16 cellular contexts compared by ENCODE assay signal in the genomic region with DNA sequence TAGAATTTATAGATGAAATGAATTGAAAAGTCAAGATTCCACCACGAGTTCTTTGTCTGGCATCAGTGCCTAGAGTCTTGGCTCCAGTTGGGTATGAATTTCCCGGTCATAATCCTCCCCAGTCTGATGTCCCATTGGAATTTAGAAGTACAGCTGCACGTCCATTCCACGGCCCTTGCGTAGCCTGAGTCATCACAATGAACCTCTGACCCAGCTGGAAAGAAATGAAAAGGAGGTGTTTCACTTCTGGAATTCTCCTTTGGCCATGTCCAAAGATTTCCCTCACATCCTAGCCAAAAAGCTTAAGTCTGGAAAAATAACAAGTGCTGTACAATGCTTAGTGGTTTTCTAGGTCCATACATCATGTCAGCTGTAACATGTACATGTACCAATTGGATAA.
DNase-seq lines count a peak whose midpoint lies in the region; ATAC-seq, FAIRE-seq and TF ChIP-seq lines count a peak whose summit lies in the region.
"Had no signal": no experiment of that assay in that cellular context is flagged by ENCODE, and none has a peak within 500 bp of the region (broad histone marks: within the 10 kb centered on the region; RNA-seq: fewer than 3 reads in every experiment).

No MANE protein-coding gene starts in this region.

- TF ChIP-seq EP300 in stomach (IDR thresholded peaks at IDR 0.05) = no peak

- no peaks in the 10 kb centered on the region for H4K20me1 ChIP-seq in astrocyte (ENCODE audit: insufficient read depth, low read length)

- peaks cover 2% of the 10 kb centered on the region for H3K36me3 ChIP-seq in astrocyte (ENCODE audit: insufficient read depth, low read length)
- peaks cover 4% of the 10 kb centered on the region for H3K36me3 ChIP-seq in left ventricle myocardium inferior
- H3K36me3 ChIP-seq in stomach = peaks cover 0 to 6% (median 0%) of the 10 kb centered on the region in 4 donors
- H3K36me3 ChIP-seq: colonic mucosa, vagina had no signal

- peaks cover 1% of the 10 kb centered on the region for H3K9me3 Mint-ChIP-seq in astrocyte (ENCODE audit: unreplicated experiment)
- no peaks in the 10 kb centered on the region for H3K9me3 Mint-ChIP-seq in activated T-cell treated with anti-CD3 and anti-CD28 coated beads, Interleukin-2, amount 50 U/mL, for 72 hours

- DNase-seq in HCEC 1CT = peak; percentile 96
- peak; percentile 98 for DNase-seq in astrocyte (ENCODE audit: low read depth)
- peak; percentile 20 for DNase-seq in left ventricle myocardium inferior
- no peak for DNase-seq in stomach
- no peak for DNase-seq in activated T-cell treated with anti-CD3 and anti-CD28 coated beads, Interleukin-2, amount 50 U/mL, for 72 hours
- DNase-seq in activated CD4-positive, alpha-beta T cell treated with anti-CD3 and anti-CD28 coated beads, Interleukin-2, amount 50 U/mL, for 4 hours = no peak
- DNase-seq in OCI-M1 (lab: John Stamatoyannopoulos, UW) = no peak
- DNase-seq: activated T-cell treated with anti-CD3 and anti-CD28 coated beads, Interleukin-2, amount 50 U/mL, for 1 hour; colonic mucosa; NCI-H1436 had no signal

- H3K9me3 ChIP-seq in astrocyte (ENCODE audit: insufficient read depth, low read depth, low read length) = no peaks in the 10 kb centered on the region
- no peaks in the 10 kb centered on the region for H3K9me3 ChIP-seq in left ventricle myocardium inferior (replicated peaks)
- no peaks in the 10 kb centered on the region for H3K9me3 ChIP-seq in stomach
- H3K9me3 ChIP-seq: colonic mucosa, vagina had no signal

- intact Hi-C loops in left ventricle myocardium inferior (cut with micrococcal nuclease) (no loop called here), stomach (cut with DNase I; ENCODE audit: low total_unique reads) (no loop called here)

- no peaks in the 10 kb centered on the region for H3K79me2 ChIP-seq in astrocyte (ENCODE audit: insufficient read depth, low read length)

- WGBS in stomach, 5 donors = 29 to 65% (median 60%) methylated on average over 5 of the region's 5 CpGs

- H3K4me1 Mint-ChIP-seq in astrocyte (ENCODE audit: low read depth, unreplicated experiment) = peaks cover 40% of the 10 kb centered on the region
- no peaks in the 10 kb centered on the region for H3K4me1 Mint-ChIP-seq in activated T-cell treated with anti-CD3 and anti-CD28 coated beads, Interleukin-2, amount 50 U/mL, for 72 hours (ENCODE audit: low read depth)

- H3K27ac Mint-ChIP-seq in astrocyte (ENCODE audit: unreplicated experiment) = peak overlapping the region; percentile 68
- no peak overlapping the region for H3K27ac Mint-ChIP-seq in activated T-cell treated with anti-CD3 and anti-CD28 coated beads, Interleukin-2, amount 50 U/mL, for 72 hours

- H3K4me2 ChIP-seq in astrocyte (ENCODE audit: low read length) = peak overlapping the region; percentile 49
- H3K4me2 ChIP-seq: PC-9 had no signal

- no peak for TF ChIP-seq CTCF in astrocyte (IDR thresholded peaks at IDR 0.05; ENCODE audit: insufficient read depth, low read depth, low read length)
- TF ChIP-seq CTCF in left ventricle myocardium inferior (IDR thresholded peaks at IDR 0.05; ENCODE audit: borderline replicate concordance) = no peak
- no peak for TF ChIP-seq CTCF in stomach (IDR thresholded peaks at IDR 0.05)

- peak overlapping the region; percentile 67 for H3K27ac ChIP-seq in astrocyte (ENCODE audit: low read depth, low read length)
- peak overlapping the region; percentile 45 for H3K27ac ChIP-seq in left ventricle myocardium inferior (replicated peaks)
- H3K27ac ChIP-seq in stomach = peak overlapping the region in 3 of 5 donors; percentile 11 to 70 (median 55)
- H3K27ac ChIP-seq: colonic mucosa, PC-9, vagina, VCaP had no signal

- no peak overlapping the region for H3K4me3 Mint-ChIP-seq in astrocyte (ENCODE audit: unreplicated experiment)
- H3K4me3 Mint-ChIP-seq in activated T-cell treated with anti-CD3 and anti-CD28 coated beads, Interleukin-2, amount 50 U/mL, for 72 hours = no peak overlapping the region

- peaks cover 43% of the 10 kb centered on the region for H3K4me1 ChIP-seq in astrocyte (ENCODE audit: insufficient read depth, low read length)
- H3K4me1 ChIP-seq in left ventricle myocardium inferior = peaks cover 20% of the 10 kb centered on the region
- H3K4me1 ChIP-seq in stomach = peaks cover 0 to 28% (median 8%) of the 10 kb centered on the region in 4 donors
- H3K4me1 ChIP-seq: colonic mucosa had no signal

- H3K4me3 ChIP-seq in astrocyte (ENCODE audit: insufficient read depth, low read depth, low read length) = no peak overlapping the region
- H3K4me3 ChIP-seq in left ventricle myocardium inferior = no peak overlapping the region
- no peak overlapping the region for H3K4me3 ChIP-seq in stomach
- H3K4me3 ChIP-seq: colonic mucosa, PC-9, vagina had no signal

- no peak overlapping the region for H2AFZ ChIP-seq in astrocyte (ENCODE audit: low read depth, low read length)
- H2AFZ ChIP-seq: PC-9 had no signal

- no peak for ATAC-seq in activated T-cell treated with anti-CD3 and anti-CD28 coated beads, Interleukin-2, amount 50 U/mL, for 72 hours (replicated peaks in 1 of 2)
- ATAC-seq in GM19023 (IDR thresholded peaks at IDR 0.05; ENCODE audit: unreplicated experiment) = no peak

- no peak overlapping the region for H3K9ac ChIP-seq in astrocyte (ENCODE audit: low read length)

- no peak for TF ChIP-seq POLR2A in stomach (IDR thresholded peaks at IDR 0.05)

- H3K36me3 Mint-ChIP-seq in astrocyte (ENCODE audit: low read depth, unreplicated experiment) = peaks cover 6% of the 10 kb centered on the region
- no peaks in the 10 kb centered on the region for H3K36me3 Mint-ChIP-seq in activated T-cell treated with anti-CD3 and anti-CD28 coated beads, Interleukin-2, amount 50 U/mL, for 72 hours (ENCODE audit: insufficient read depth in 2 of 2)

- H3K27me3 ChIP-seq in astrocyte (ENCODE audit: insufficient read depth, low read length) (no peaks in the 10 kb centered on the region), left ventricle myocardium inferior (ENCODE audit: low read depth) (no peaks in the 10 kb centered on the region), stomach (no peaks in the 10 kb centered on the region)
- H3K27me3 ChIP-seq: colonic mucosa, vagina had no signal

- no peaks in the 10 kb centered on the region for H3K27me3 Mint-ChIP-seq in astrocyte (ENCODE audit: low read depth, unreplicated experiment)
- H3K27me3 Mint-ChIP-seq in activated T-cell treated with anti-CD3 and anti-CD28 coated beads, Interleukin-2, amount 50 U/mL, for 72 hours (ENCODE audit: low read depth) = peaks cover 18% of the 10 kb centered on the region

- peak; percentile 100 for FAIRE-seq in astrocyte (lab: Jason Lieb, UNC)
- FAIRE-seq: G401.6, H1 had no signal

Comparison
In these comparisons a context has a peak if more than half of its experiments do, and no peak if none do; other contexts are left out.
1. DNase-seq: peak in HCEC 1CT (single experiment), astrocyte (single experiment) and left ventricle myocardium inferior (single experiment); none in stomach (single experiment), activated T-cell treated with anti-CD3 and anti-CD28 coated beads, Interleukin-2, amount 50 U/mL, for 72 hours (0 of 2), activated CD4-positive, alpha-beta T cell treated with anti-CD3 and anti-CD28 coated beads, Interleukin-2, amount 50 U/mL, for 4 hours (0 of 2) and OCI-M1 (single experiment).
2. Peak in every context shown above with its lines, with median percentiles within 50 percentile points of each other: H3K27ac ChIP-seq.